Comparison of ENCODE assay signal across 8 cellular contexts in the genomic region with DNA sequence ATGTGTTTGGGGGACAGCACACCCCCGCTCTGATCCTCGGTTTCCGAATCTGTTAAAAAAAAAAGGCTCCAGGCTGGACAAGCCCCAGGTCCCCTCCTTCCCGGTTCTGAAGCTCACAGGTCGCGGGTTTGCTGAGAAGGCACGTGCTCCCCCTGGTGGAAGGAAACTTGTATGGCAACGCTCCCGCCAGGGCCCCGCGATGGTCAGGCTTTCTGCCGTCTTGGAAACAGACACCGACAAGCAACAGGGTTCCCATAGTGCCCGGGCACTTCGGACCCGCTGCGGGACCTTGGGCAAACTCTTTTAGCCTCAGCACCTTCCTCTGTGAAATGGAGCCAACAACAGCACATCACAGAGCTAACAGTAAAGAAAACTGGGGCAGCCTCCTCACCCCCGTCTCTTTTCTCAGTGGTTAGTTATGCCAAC.
A peak's percentile ranks its signal among the peaks of the same experiment; 100 is the strongest.
DNase-seq lines count a peak whose midpoint lies in the region; ATAC-seq and TF ChIP-seq lines count a peak whose summit lies in the region.

No MANE protein-coding gene starts in this region.

- TF ChIP-seq RAD21 in Ishikawa (IDR thresholded peaks at IDR 0.05; ENCODE audit: low read depth), result peak; percentile 73

- peak overlapping the region; percentile 3; the same call in 1 of the 2 replicates for H3K4me2 ChIP-seq in OCI-LY3 (ENCODE audit: low read length)

- H3K79me2 ChIP-seq in OCI-LY3 (ENCODE audit: low read length), result no peaks in the 10 kb centered on the region

- H3K36me3 ChIP-seq in OCI-LY3 (replicated peaks; ENCODE audit: low read depth, low read length), result no peaks in the 10 kb centered on the region
- no peaks in the 10 kb centered on the region for H3K36me3 ChIP-seq in esophagus muscularis mucosa

- H3K27me3 Mint-ChIP-seq in natural killer cell (ENCODE audit: low read depth in 2 of 2), result peaks cover 15 to 40% of the 10 kb centered on the region in 2 donors
- peaks cover 57 to 77% of the 10 kb centered on the region in 2 donors for H3K27me3 Mint-ChIP-seq in stimulated activated naive B cell treated with anti-CD40 and anti-IgM and Interleukin-4, amounts not matched to agents 10 μg/mL and 1 μg/mL and 100 μg/mL, for 72 hours

- H2AFZ ChIP-seq in OCI-LY3 (ENCODE audit: low read depth, low read length), result no peak overlapping the region

- H4K20me1 ChIP-seq in OCI-LY3 (ENCODE audit: insufficient read depth, low read length), result no peaks in the 10 kb centered on the region

- ATAC-seq in natural killer cell (peak in 2 of 3 donors; percentile 70 to 75), HG03442 (IDR thresholded peaks at IDR 0.05; ENCODE audit: unreplicated experiment) (no peak)
- ATAC-seq in stimulated activated naive B cell treated with anti-CD40 and anti-IgM and Interleukin-4, amounts not matched to agents 10 μg/mL and 1 μg/mL and 100 μg/mL, for 72 hours (replicated peaks), result peak; percentile 58 to 64

- TF ChIP-seq EP300 in Ishikawa (IDR thresholded peaks at IDR 0.05; ENCODE audit: borderline replicate concordance) (no peak), esophagus muscularis mucosa (IDR thresholded peaks at IDR 0.05) (no peak)

- H3K9me3 ChIP-seq in OCI-LY3 (ENCODE audit: insufficient read depth, low read length), result no peaks in the 10 kb centered on the region
- no peaks in the 10 kb centered on the region for H3K9me3 ChIP-seq in esophagus muscularis mucosa

- TF ChIP-seq POLR2A in esophagus muscularis mucosa (IDR thresholded peaks at IDR 0.05; ENCODE audit: low read depth), result no peak

- H3K27ac ChIP-seq in OCI-LY3 (ENCODE audit: low read length) (no peak overlapping the region), esophagus muscularis mucosa (replicated peaks in 1 of 4) (no peak overlapping the region)

- H3K27ac Mint-ChIP-seq in natural killer cell, result no peak overlapping the region
- no peak overlapping the region for H3K27ac Mint-ChIP-seq in stimulated activated naive B cell treated with anti-CD40 and anti-IgM and Interleukin-4, amounts not matched to agents 10 μg/mL and 1 μg/mL and 100 μg/mL, for 72 hours

- peaks cover 0 to 24% of the 10 kb centered on the region in 2 donors for H3K4me1 Mint-ChIP-seq in natural killer cell
- H3K4me1 Mint-ChIP-seq in stimulated activated naive B cell treated with anti-CD40 and anti-IgM and Interleukin-4, amounts not matched to agents 10 μg/mL and 1 μg/mL and 100 μg/mL, for 72 hours, result peaks cover 3 to 13% of the 10 kb centered on the region in 2 donors

- H3K4me3 Mint-ChIP-seq in natural killer cell, result no peak overlapping the region
- no peak overlapping the region for H3K4me3 Mint-ChIP-seq in stimulated activated naive B cell treated with anti-CD40 and anti-IgM and Interleukin-4, amounts not matched to agents 10 μg/mL and 1 μg/mL and 100 μg/mL, for 72 hours

- H3K27me3 ChIP-seq in OCI-LY3 (ENCODE audit: low read depth, low read length), result peaks cover 46% of the 10 kb centered on the region
- H3K27me3 ChIP-seq in esophagus muscularis mucosa, result peaks cover 0 to 97% (median 13%) of the 10 kb centered on the region in 4 donors

- DNase-seq in CMK (ENCODE audit: low read depth) (peak; percentile 42), activated T-cell treated with anti-CD3 and anti-CD28 coated beads for 24 hours (ENCODE audit: low read depth) (peak; percentile 58), esophagus muscularis mucosa (ENCODE audit: extremely low spot score) (peak; percentile 94), natural killer cell (peak; percentile 52)
- DNase-seq in stimulated activated naive B cell treated with anti-CD40 and anti-IgM and Interleukin-4, amounts not matched to agents 10 μg/mL and 1 μg/mL and 100 μg/mL, for 72 hours, result peak; percentile 52

- H3K4me1 ChIP-seq in OCI-LY3 (ENCODE audit: low read length) (no peaks in the 10 kb centered on the region), esophagus muscularis mucosa (peaks cover 0 to 22% (median 9%) of the 10 kb centered on the region in 4 donors)

- H3K9ac ChIP-seq in OCI-LY3 (ENCODE audit: low read length), result no peak overlapping the region

- no peaks in the 10 kb centered on the region for H3K36me3 Mint-ChIP-seq in natural killer cell
- H3K36me3 Mint-ChIP-seq in stimulated activated naive B cell treated with anti-CD40 and anti-IgM and Interleukin-4, amounts not matched to agents 10 μg/mL and 1 μg/mL and 100 μg/mL, for 72 hours, result no peaks in the 10 kb centered on the region

- WGBS in esophagus muscularis mucosa, result 5% methylated on average over 13 of the region's 18 CpGs

- TF ChIP-seq CTCF in OCI-LY3 (IDR thresholded peaks at IDR 0.05; ENCODE audit: low read depth, low read length), result peak; percentile 88
- peak; percentile 77 to 97 (median 89) for TF ChIP-seq CTCF in esophagus muscularis mucosa (IDR thresholded peaks at IDR 0.05)
- peak; percentile 84 for TF ChIP-seq CTCF in natural killer cell (IDR thresholded peaks at IDR 0.05)

- H3K4me3 ChIP-seq in OCI-LY3 (ENCODE audit: low read length) (no peak overlapping the region), esophagus muscularis mucosa (no peak overlapping the region)

- intact Hi-C loops in esophagus muscularis mucosa (cut with DNase I) (loop anchor here (1.0 to 10.0 kb wide), 3 partner anchors 305 to 345 kb away; no protein-coding TSS in a partner anchor), natural killer cell (cut with micrococcal nuclease) (loop anchor here (1.0 to 2.0 kb wide), 2 partner anchors 305 to 346 kb away; no protein-coding TSS in a partner anchor)

- H3K9me3 Mint-ChIP-seq in natural killer cell, result no peaks in the 10 kb centered on the region
- H3K9me3 Mint-ChIP-seq in stimulated activated naive B cell treated with anti-CD40 and anti-IgM and Interleukin-4, amounts not matched to agents 10 μg/mL and 1 μg/mL and 100 μg/mL, for 72 hours, result no peaks in the 10 kb centered on the region

TF ChIP-seq in Ishikawa, 13 proteins besides CTCF, POLR2A, EP300 and RAD21:
- TF ChIP-seq, protein P1, sequence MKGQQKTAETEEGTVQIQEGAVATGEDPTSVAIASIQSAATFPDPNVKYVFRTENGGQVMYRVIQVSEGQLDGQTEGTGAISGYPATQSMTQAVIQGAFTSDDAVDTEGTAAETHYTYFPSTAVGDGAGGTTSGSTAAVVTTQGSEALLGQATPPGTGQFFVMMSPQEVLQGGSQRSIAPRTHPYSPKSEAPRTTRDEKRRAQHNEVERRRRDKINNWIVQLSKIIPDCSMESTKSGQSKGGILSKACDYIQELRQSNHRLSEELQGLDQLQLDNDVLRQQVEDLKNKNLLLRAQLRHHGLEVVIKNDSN (IDR thresholded peaks at IDR 0.05), result peak; percentile 27; the same call in 1 of the 2 replicates
- no peak for TF ChIP-seq CREB1 (IDR thresholded peaks at IDR 0.05; ENCODE audit: low read depth)
TF ChIP-seq in Ishikawa: peak in this region for 1.

Comparison
In these comparisons a context has a peak if more than half of its experiments do, and no peak if none do; other contexts are left out.
1. DNase-seq: peak in every context shown above with its lines; median percentile 94 in esophagus muscularis mucosa; 58 in activated T-cell treated with anti-CD3 and anti-CD28 coated beads for 24 hours; 52 in natural killer cell; 52 in stimulated activated naive B cell treated with anti-CD40 and anti-IgM and Interleukin-4, amounts not matched to agents 10 μg/mL and 1 μg/mL and 100 μg/mL, for 72 hours; 42 in CMK.